Comparison of ENCODE assay signal across 21 cellular contexts in the genomic region with DNA sequence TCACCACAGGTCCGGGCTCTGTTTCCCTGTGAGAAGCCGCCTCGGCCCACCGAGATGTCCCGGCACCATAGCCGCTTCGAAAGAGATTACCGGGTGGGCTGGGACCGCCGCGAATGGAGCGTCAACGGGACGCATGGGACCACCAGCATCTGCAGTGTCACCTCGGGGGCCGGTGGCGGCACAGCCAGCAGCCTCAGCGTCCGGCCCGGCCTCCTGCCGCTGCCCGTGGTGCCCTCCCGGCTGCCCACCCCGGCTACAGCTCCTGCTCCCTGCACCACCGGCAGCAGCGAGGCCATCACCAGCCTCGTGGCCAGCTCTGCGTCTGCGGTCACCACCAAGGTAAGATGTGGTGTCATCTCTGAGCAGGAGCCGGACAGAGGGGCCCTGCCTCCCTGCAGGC.
"Had no signal": no experiment of that assay in that cellular context is flagged by ENCODE, and none has a peak within 500 bp of the region (broad histone marks: within the 10 kb centered on the region; RNA-seq: fewer than 3 reads in every experiment).

No MANE protein-coding gene starts in this region.

- ATAC-seq: activated CD8-positive, alpha-beta T cell treated with anti-CD3 and anti-CD28 coated beads, Interleukin-2, amount 10 ng/mL, durations not matched to agents 7 days and 5 days; activated naive CD8-positive, alpha-beta T cell treated with anti-CD3 and anti-CD28 coated beads, Interleukin-2, amount 50 U/mL, for 24 hours; activated T-cell treated with anti-CD3 and anti-CD28 coated beads, Interleukin-2, amount 50 U/mL, for 4 hours; Panc1 had no signal

- H3K4me3 ChIP-seq: SJCRH30, SK-N-MC had no signal

- H3K27me3 ChIP-seq: SJCRH30 had no signal

- H3K27ac ChIP-seq: KMS-11, SJCRH30, SK-N-MC had no signal

- H3K9me3 ChIP-seq: SJCRH30 had no signal

- DNase-seq: activated CD4-positive, alpha-beta T cell treated with anti-CD3 and anti-CD28 coated beads, Interleukin-2, amount 10 ng/mL, durations not matched to agents 7 days and 5 days; activated CD4-positive, alpha-beta T cell treated with anti-CD3 and anti-CD28 coated beads, Interleukin-2, amount 50 U/mL, for 48 hours; activated CD8-positive, alpha-beta T cell treated with anti-CD3 and anti-CD28 coated beads, Interleukin-2, amount 10 ng/mL, durations not matched to agents 7 days and 5 days; activated gamma-delta T cell treated with Interleukin-2 at 50 U/mL for 16 hours; activated naive CD4-positive, alpha-beta T cell treated with anti-CD3 and anti-CD28 coated beads, Interleukin-2, amount 10 ng/mL, durations not matched to agents 7 days and 5 days; activated naive CD8-positive, alpha-beta T cell treated with anti-CD3 and anti-CD28 coated beads, Interleukin-2, amount 50 U/mL, for 24 hours; activated T-cell treated with anti-CD3 and anti-CD28 coated beads, Interleukin-2, amount 50 U/mL, for 4 hours; anterior cingulate cortex; central memory CD4-positive, alpha-beta T cell; NCI-H1092 treated with DMSO at 0.1 percent for 48 hours; NCI-H1417; NCI-H1930; NCI-H2081 treated with DMSO at 0.1 percent for 48 hours; NCI-H345; NCI-H524 treated with DMSO at 0.1 percent for 48 hours; SHP77; SJCRH30; T1000 had no signal
